30 cellular contexts compared by ENCODE assay signal in the genomic region with DNA sequence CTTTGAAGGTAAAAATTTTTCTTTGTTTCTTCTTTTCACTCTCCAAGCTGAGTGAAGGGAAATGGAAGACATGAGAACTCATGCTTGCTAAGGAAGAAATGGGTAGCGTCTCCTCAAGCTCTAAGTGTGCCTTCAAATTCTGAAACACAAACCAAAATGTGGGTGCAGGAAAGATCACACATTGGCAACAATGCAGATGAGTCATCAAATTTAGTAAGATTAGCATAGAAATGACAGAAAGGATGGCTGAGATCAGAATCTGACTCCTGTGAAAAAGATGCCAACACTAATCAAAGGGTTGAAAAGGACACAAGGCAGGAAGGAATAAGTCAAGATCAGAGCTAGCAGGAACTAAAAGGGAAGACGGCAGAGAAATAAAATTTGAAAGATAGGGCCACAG.
"Had no signal": no experiment of that assay in that cellular context is flagged by ENCODE, and none has a peak within 500 bp of the region (broad histone marks: within the 10 kb centered on the region; RNA-seq: fewer than 3 reads in every experiment).

No MANE protein-coding gene starts in this region.

- H3K27ac ChIP-seq: brain microvascular endothelial cell, esophagus muscularis mucosa, foreskin keratinocyte, gastrocnemius medialis, heart left ventricle had no signal

- H3K36me3 Mint-ChIP-seq: activated CD4-positive, alpha-beta memory T cell treated with anti-CD3 and anti-CD28 coated beads for 36 hours; activated CD8-positive, alpha-beta memory T cell treated with anti-CD3 and anti-CD28 coated beads, Interleukin-2, amount 10 ng/mL, durations not matched to agents 7 days and 5 days; activated naive CD8-positive, alpha-beta T cell had no signal

- H3K4me3 Mint-ChIP-seq: activated CD4-positive, alpha-beta memory T cell treated with anti-CD3 and anti-CD28 coated beads for 36 hours; activated CD4-positive, alpha-beta T cell treated with anti-CD3 and anti-CD28 coated beads for 36 hours; activated CD4-positive, alpha-beta T cell treated with anti-CD3 and anti-CD28 coated beads, Interleukin-2, amount 10 ng/mL, durations not matched to agents 24 days and 14 days; activated CD8-positive, alpha-beta memory T cell treated with anti-CD3 and anti-CD28 coated beads, Interleukin-2, amount 10 ng/mL, durations not matched to agents 7 days and 5 days; activated CD8-positive, alpha-beta T cell treated with anti-CD3 and anti-CD28 coated beads, Interleukin-2, amount 10 ng/mL, durations not matched to agents 7 days and 5 days; activated naive CD8-positive, alpha-beta T cell; activated T-cell treated with anti-CD3 and anti-CD28 coated beads, Interleukin-2, amount 50 U/mL, for 72 hours; central memory CD8-positive, alpha-beta T cell had no signal

- FAIRE-seq: astrocyte, bronchial epithelial cell, endometrium had no signal

- H3K27me3 Mint-ChIP-seq: activated CD4-positive, alpha-beta memory T cell treated with anti-CD3 and anti-CD28 coated beads for 36 hours; activated CD4-positive, alpha-beta T cell treated with anti-CD3 and anti-CD28 coated beads for 36 hours; activated CD4-positive, alpha-beta T cell treated with anti-CD3 and anti-CD28 coated beads, Interleukin-2, amount 10 ng/mL, durations not matched to agents 24 days and 14 days; activated CD8-positive, alpha-beta memory T cell treated with anti-CD3 and anti-CD28 coated beads, Interleukin-2, amount 10 ng/mL, durations not matched to agents 7 days and 5 days; activated naive CD8-positive, alpha-beta T cell; central memory CD8-positive, alpha-beta T cell had no signal

- H3K36me3 ChIP-seq: brain microvascular endothelial cell, esophagus muscularis mucosa, gastrocnemius medialis, heart left ventricle had no signal

- H3K27ac Mint-ChIP-seq: activated CD4-positive, alpha-beta memory T cell treated with anti-CD3 and anti-CD28 coated beads for 36 hours; activated CD4-positive, alpha-beta T cell treated with anti-CD3 and anti-CD28 coated beads for 36 hours; activated CD4-positive, alpha-beta T cell treated with anti-CD3 and anti-CD28 coated beads, Interleukin-2, amount 10 ng/mL, durations not matched to agents 24 days and 14 days; activated CD8-positive, alpha-beta memory T cell treated with anti-CD3 and anti-CD28 coated beads, Interleukin-2, amount 10 ng/mL, durations not matched to agents 7 days and 5 days; activated CD8-positive, alpha-beta T cell treated with anti-CD3 and anti-CD28 coated beads, Interleukin-2, amount 10 ng/mL, durations not matched to agents 7 days and 5 days; activated naive CD8-positive, alpha-beta T cell; activated T-cell treated with anti-CD3 and anti-CD28 coated beads, Interleukin-2, amount 50 U/mL, for 72 hours had no signal

- DNase-seq: activated CD4-positive, alpha-beta memory T cell treated with anti-CD3 and anti-CD28 coated beads for 36 hours; activated CD4-positive, alpha-beta T cell treated with anti-CD3 and anti-CD28 coated beads for 36 hours; activated CD4-positive, alpha-beta T cell treated with anti-CD3 and anti-CD28 coated beads, Interleukin-2, amount 10 ng/mL, durations not matched to agents 24 days and 14 days; activated CD4-positive, CD25-positive, alpha-beta regulatory T cell; activated CD4-positive, CD25-positive, alpha-beta regulatory T cell treated with anti-CD3 and anti-CD28 coated beads, Interleukin-2, amount 50 U/mL, for 72 hours; activated CD8-positive, alpha-beta memory T cell treated with anti-CD3 and anti-CD28 coated beads, Interleukin-2, amount 10 ng/mL, durations not matched to agents 7 days and 5 days; activated CD8-positive, alpha-beta memory T cell treated with anti-CD3 and anti-CD28 coated beads, Interleukin-2, amount 50 U/mL, for 4 hours; activated CD8-positive, alpha-beta T cell treated with anti-CD3 and anti-CD28 coated beads, Interleukin-2, amount 10 ng/mL, durations not matched to agents 7 days and 5 days; activated gamma-delta T cell; activated naive CD4-positive, alpha-beta T cell; activated naive CD4-positive, alpha-beta T cell treated with anti-CD3 and anti-CD28 coated beads, Interleukin-2, amount 50 U/mL, for 16 hours; activated T-cell treated with anti-CD3 and anti-CD28 coated beads, Interleukin-2, amount 50 U/mL, for 1 hour; activated T-cell treated with anti-CD3 and anti-CD28 coated beads, Interleukin-2, amount 50 U/mL, for 72 hours; amniotic stem cell; anterior cingulate cortex; brain microvascular endothelial cell; cortex of kidney; effector CD8-positive, alpha-beta T cell; erythroblast; foreskin keratinocyte; gastrocnemius medialis; glutamatergic neuron; heart left ventricle; T-helper 2 cell had no signal

- H3K27me3 ChIP-seq: brain microvascular endothelial cell, esophagus muscularis mucosa, foreskin keratinocyte, gastrocnemius medialis, heart left ventricle had no signal

- H3K4me3 ChIP-seq: esophagus muscularis mucosa, gastrocnemius medialis, heart left ventricle had no signal

- ATAC-seq: activated CD4-positive, alpha-beta T cell treated with anti-CD3 and anti-CD28 coated beads for 36 hours; activated CD8-positive, alpha-beta memory T cell treated with anti-CD3 and anti-CD28 coated beads, Interleukin-2, amount 10 ng/mL, durations not matched to agents 7 days and 5 days; activated CD8-positive, alpha-beta T cell treated with anti-CD3 and anti-CD28 coated beads, Interleukin-2, amount 10 ng/mL, durations not matched to agents 7 days and 5 days; activated T-cell treated with anti-CD3 and anti-CD28 coated beads, Interleukin-2, amount 50 U/mL, for 72 hours; foreskin keratinocyte; gastrocnemius medialis; heart left ventricle had no signal

- H3K9me3 ChIP-seq: esophagus muscularis mucosa, gastrocnemius medialis, heart left ventricle had no signal

- H3K4me1 Mint-ChIP-seq: activated CD4-positive, alpha-beta T cell treated with anti-CD3 and anti-CD28 coated beads for 36 hours; activated CD4-positive, alpha-beta T cell treated with anti-CD3 and anti-CD28 coated beads, Interleukin-2, amount 10 ng/mL, durations not matched to agents 24 days and 14 days; activated CD8-positive, alpha-beta memory T cell treated with anti-CD3 and anti-CD28 coated beads, Interleukin-2, amount 10 ng/mL, durations not matched to agents 7 days and 5 days; central memory CD8-positive, alpha-beta T cell had no signal
